8 cellular contexts compared by ENCODE assay signal in the genomic region with DNA sequence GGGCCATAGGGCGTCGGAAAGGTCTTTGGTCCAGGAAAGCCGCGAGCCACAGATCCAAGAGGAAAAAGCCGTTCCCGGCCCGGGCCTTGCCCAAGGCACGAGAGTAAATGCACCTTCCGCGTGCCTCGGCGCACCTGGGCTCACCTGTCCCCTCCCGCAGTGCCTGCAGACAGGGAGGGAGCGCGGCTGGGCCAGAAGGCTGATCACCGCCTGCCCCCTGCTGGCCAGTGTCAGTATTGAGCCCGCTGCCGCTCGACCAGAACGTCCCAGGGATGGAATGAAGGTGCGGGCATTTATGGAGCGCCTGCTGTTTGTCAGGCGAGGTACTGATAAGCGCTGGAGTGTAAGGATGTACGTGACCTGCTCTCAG. TPM values are rescaled to one million over a fixed set of nuclear protein-coding genes. Genes with fewer than 3 reads are reported as not detected.
DNase-seq lines count a peak whose midpoint lies in the region; ATAC-seq and TF ChIP-seq lines count a peak whose summit lies in the region.

No MANE protein-coding gene starts in this region.

- no peak overlapping the region for H3K27ac ChIP-seq in PC-9

- peak; percentile 86 for ATAC-seq in GM19351 (IDR thresholded peaks at IDR 0.05; ENCODE audit: unreplicated experiment)

- CTCF ChIA-PET in PC-9 (lab: Charles Lee): interaction anchor here (0.5 to 2.3 kb wide), 20 partner anchors 10 to 1659 kb away, joined by 3 to 57 read pairs (median 6); partner anchors contain the start of gene CHD6

- TF ChIP-seq CTCF in AG09319 (IDR thresholded peaks at IDR 0.05; ENCODE audit: low read depth, low read length): peak; percentile 87
- TF ChIP-seq CTCF in PC-9 (conservative IDR thresholded peaks at IDR 0.05): peak; percentile 100

- H3K9me3 ChIP-seq in PC-9 (ENCODE audit: insufficient read depth, low read depth): no peaks in the 10 kb centered on the region

- H3K4me2 ChIP-seq in PC-9: peak overlapping the region; percentile 74

- peak overlapping the region; percentile 54 for H3K4me3 ChIP-seq in PC-9

- in situ Hi-C loops in KBM-7 (cut with MboI; ENCODE audit: low pct_unique_long_range_greater_than_20kb, low sequenced_read_pairs): loop anchor here (10.0 kb wide), 2 partner anchors 165 to 355 kb away; no protein-coding TSS in a partner anchor

- no peaks in the 10 kb centered on the region for H3K36me3 ChIP-seq in PC-9 (ENCODE audit: low read depth)

- peaks cover 5% of the 10 kb centered on the region; the same call in 1 of the 2 replicates for H3K79me2 ChIP-seq in PC-9 (ENCODE audit: low read depth)

- intact Hi-C loops in PC-9 (cut with micrococcal nuclease; ENCODE audit: unreplicated experiment): loop anchor here (1.0 to 5.0 kb wide), 10 partner anchors 23 to 1847 kb away; partner anchors contain the start of genes PLCG1, PTPRT and ZHX3

- no TSS peak for BruUV-seq in PC-9 (replicated peaks; lab: Mats Ljungman, UMichigan)

- DNase-seq in AG09319 (ENCODE audit: extremely low read depth, low read depth): no peak
- peak; percentile 76 for DNase-seq in KBM-7
- DNase-seq in PC-9: peak; percentile 80 to 97
- DNase-seq in activated T-helper 1 cell treated with Interleukin-2 at 50 U/mL for 16 hours (ENCODE audit: low read depth): peak; percentile 79
- DNase-seq in fibroblast of gingiva (ENCODE audit: low read depth): peak; percentile 40
- peak; percentile 71 for DNase-seq in myocyte (ENCODE audit: low read depth)
- DNase-seq in stimulated activated CD8-positive, alpha-beta memory T cell treated with anti-CD3 and anti-CD28 coated beads, Interleukin-7, amount 100 ng/mL, for 4 hours (ENCODE audit: low read depth in 2 of 2): peak; percentile 60 to 66

- H3K27me3 ChIP-seq in PC-9 (ENCODE audit: insufficient read depth, low read depth): no peaks in the 10 kb centered on the region

- H3K4me1 ChIP-seq in PC-9 (replicated peaks; ENCODE audit: insufficient read depth): peaks cover 15% of the 10 kb centered on the region

- no peaks in the 10 kb centered on the region for H4K20me1 ChIP-seq in PC-9 (ENCODE audit: insufficient read depth)

- POLR2A ChIA-PET in PC-9 (lab: Charles Lee; ENCODE audit: unreplicated experiment): interaction anchor here (0.6 to 0.7 kb wide), 8 partner anchors 11 to 613 kb away, joined by 3 to 22 read pairs (median 6); no protein-coding TSS in a partner anchor

- no peaks in the 10 kb centered on the region for H3K9me2 ChIP-seq in PC-9 (ENCODE audit: insufficient read depth)

- peaks cover 3% of the 10 kb centered on the region; the same call in 1 of the 2 replicates for H3F3A ChIP-seq in PC-9 (ENCODE audit: insufficient read depth, low read depth)

- peak overlapping the region; percentile 76 for H2AFZ ChIP-seq in PC-9

RNA-seq across cellular contexts. Expression of gene LPIN3, which starts 0.7 kb away (rescaled TPM):
- total RNA-seq in PC-9 (2021): 12.1 and 15.4 TPM in 2 replicates
- 7.7 and 12.2 TPM in 2 replicates for total RNA-seq in myocyte
- polyA plus RNA-seq in myocyte (2012): 9.9 TPM

RNA-seq across cellular contexts. Expression of gene ZHX3, which starts 22.4 kb away (rescaled TPM):
- total RNA-seq in PC-9 (2021) (21.5 and 23.3 TPM in 2 replicates), myocyte (35.8 and 36.4 TPM in 2 replicates)
- polyA plus RNA-seq in myocyte (2012): 26.5 TPM

RNA-seq across cellular contexts. Expression of gene EMILIN3, which starts 26.7 kb away (rescaled TPM):
- total RNA-seq in PC-9 (2021): not detected in 2 replicates
- total RNA-seq in myocyte: not detected in 2 replicates
- 0.08 TPM for polyA plus RNA-seq in myocyte (2012)
